Comparison of ENCODE assay signal across 13 cellular contexts in genomic region chr3:36482259-36482658, GRCh38.
"Had no signal": no experiment of that assay in that cellular context is flagged by ENCODE, and none has a peak within 500 bp of the region (broad histone marks: within the 10 kb centered on the region; RNA-seq: fewer than 3 reads in every experiment).

No MANE protein-coding gene starts in this region.

- FAIRE-seq: colon, endometrium, keratinocyte, pancreas had no signal

- H3K27ac ChIP-seq: left ventricle myocardium inferior, pancreas, sigmoid colon, spleen, suprapubic skin had no signal

- H3K36me3 ChIP-seq: left ventricle myocardium inferior, pancreas, sigmoid colon, spleen, suprapubic skin had no signal

- H3K4me3 ChIP-seq: left ventricle myocardium inferior, pancreas, sigmoid colon, spleen, suprapubic skin had no signal

- H3K4me1 ChIP-seq: left ventricle myocardium inferior, pancreas, sigmoid colon, spleen, suprapubic skin had no signal

- ATAC-seq: activated T-cell treated with anti-CD3 and anti-CD28 coated beads, Interleukin-2, amount 50 U/mL, for 72 hours; pancreas had no signal

- DNase-seq: activated CD4-positive, alpha-beta T cell treated with anti-CD3 and anti-CD28 coated beads for 4 hours; activated CD8-positive, alpha-beta memory T cell treated with anti-CD3 and anti-CD28 coated beads, Interleukin-2, amount 50 U/mL, for 48 hours; activated gamma-delta T cell treated with Interleukin-2 at 50 U/mL for 16 hours; activated T-cell treated with anti-CD3 and anti-CD28 coated beads, Interleukin-2, amount 50 U/mL, for 72 hours; amniotic stem cell; left ventricle myocardium inferior; pancreas; sigmoid colon; spleen had no signal

- H3K9me3 ChIP-seq: pancreas, sigmoid colon had no signal

- H3K27me3 ChIP-seq: pancreas, sigmoid colon, spleen, suprapubic skin had no signal
